26 cellular contexts compared by ENCODE assay signal in genomic region chr20:51249215-51249614, GRCh38.
DNase-seq lines count a peak whose midpoint lies in the region; ATAC-seq and TF ChIP-seq lines count a peak whose summit lies in the region.
"Had no signal": no experiment of that assay in that cellular context is flagged by ENCODE, and none has a peak within 500 bp of the region (broad histone marks: within the 10 kb centered on the region; RNA-seq: fewer than 3 reads in every experiment).

No MANE protein-coding gene starts in this region.

- no peak overlapping the region for H3K9ac ChIP-seq in endodermal cell (ENCODE audit: extremely low read depth, low read length, poor library complexity, severe bottlenecking)
- H3K9ac ChIP-seq: SK-N-SH had no signal

- BruUV-seq in OCI-LY7 (replicated peaks; lab: Mats Ljungman, UMichigan): no TSS peak

- intact Hi-C loops in cardiac septum (cut with DNase I) (no loop called here), Right ventricle myocardium superior (cut with DNase I) (no loop called here), OCI-LY7 (cut with micrococcal nuclease; ENCODE audit: unreplicated experiment) (no loop called here)

- H3K4me3 ChIP-seq in endodermal cell (ENCODE audit: low read length) (no peak overlapping the region), OCI-LY7 (ENCODE audit: low read depth, low read length, poor library complexity, severe bottlenecking) (no peak overlapping the region)
- H3K4me3 ChIP-seq: GM23338, HAP-1 had no signal

- H4K20me1 ChIP-seq in OCI-LY7 (ENCODE audit: insufficient read depth, low read length): no peaks in the 10 kb centered on the region

- no peak overlapping the region for H3K4me3 Mint-ChIP-seq in endodermal cell
- H3K4me3 Mint-ChIP-seq: CD8-positive, alpha-beta T cell; GM23338 had no signal

- H3K27ac ChIP-seq in endodermal cell (ENCODE audit: low read depth, low read length) (no peak overlapping the region), OCI-LY7 (ENCODE audit: low read depth, low read length, poor library complexity, severe bottlenecking) (no peak overlapping the region)
- H3K27ac ChIP-seq: 22Rv1 had no signal

- DNase-seq in cardiac septum (ENCODE audit: low spot score): peak; percentile 35
- DNase-seq in Right ventricle myocardium superior: no peak
- peak; percentile 54 for DNase-seq in endodermal cell
- peak; percentile 22 for DNase-seq in pons (ENCODE audit: low spot score)
- DNase-seq in NCI-H526 (lab: John Stamatoyannopoulos, UW): no peak
- no peak for DNase-seq in OCI-LY7 (ENCODE audit: low spot score)
- DNase-seq in NCI-H2029 (lab: John Stamatoyannopoulos, UW): no peak
- DNase-seq: ACHN; C1 segment of cervical spinal cord; CD8-positive, alpha-beta T cell; DND-41; GDM1; Karpas-422; MV-4-11; NCI-H1105 treated with DMSO at 0.1 percent for 48 hours; NCI-H2081 treated with DMSO at 0.1 percent for 48 hours; NCI-H2171 treated with DMSO at 0.1 percent for 48 hours; NCI-H526 treated with DMSO at 0.1 percent for 48 hours; PC-3; RPMI8226; SIG-M5; SK-N-SH had no signal

- peaks cover 33% of the 10 kb centered on the region for H3K4me1 Mint-ChIP-seq in endodermal cell

- POLR2A ChIA-PET in OCI-LY7 (lab: Charles Lee): no interaction called here

- H3K79me2 ChIP-seq in OCI-LY7 (ENCODE audit: insufficient read depth, low read depth, low read length): no peaks in the 10 kb centered on the region

- no peak overlapping the region for H3K4me2 ChIP-seq in OCI-LY7 (ENCODE audit: low read length)
- H3K4me2 ChIP-seq: GM23338, SK-N-SH had no signal

- TF ChIP-seq CTCF in endodermal cell (conservative IDR thresholded peaks at IDR 0.05) (no peak), OCI-LY7 (conservative IDR thresholded peaks at IDR 0.05; ENCODE audit: low read length) (no peak)

- peaks cover 34% of the 10 kb centered on the region for H3K9me3 Mint-ChIP-seq in endodermal cell
- H3K9me3 Mint-ChIP-seq: CD8-positive, alpha-beta T cell had no signal

- H2AFZ ChIP-seq in OCI-LY7 (ENCODE audit: low read length): no peak overlapping the region
- H2AFZ ChIP-seq: GM23338 had no signal

- CTCF ChIA-PET in OCI-LY7 (lab: Charles Lee; ENCODE audit: unreplicated experiment): no interaction called here

- peaks cover 20% of the 10 kb centered on the region for H3K4me1 ChIP-seq in endodermal cell (ENCODE audit: control insufficient read depth, insufficient read depth, low read length)
- no peaks in the 10 kb centered on the region for H3K4me1 ChIP-seq in OCI-LY7 (ENCODE audit: insufficient read depth, low read length, poor library complexity, severe bottlenecking)
- H3K4me1 ChIP-seq: HAP-1 had no signal

- WGBS in endodermal cell (ENCODE audit: insufficient coverage in 1 of 2, insufficient read length in 1 of 2), 2 experiments: 80 to 86% methylated on average over 1 to 4 of the region's 4 CpGs

- H3K9me3 ChIP-seq in endodermal cell (ENCODE audit: control insufficient read depth, low read length) (peaks cover 45% of the 10 kb centered on the region), OCI-LY7 (ENCODE audit: low read length) (no peaks in the 10 kb centered on the region)
- H3K9me3 ChIP-seq: HAP-1, SK-N-SH had no signal

- H3K27ac Mint-ChIP-seq in endodermal cell: peak overlapping the region; percentile 27
- H3K27ac Mint-ChIP-seq: CD8-positive, alpha-beta T cell; GM23338 had no signal

- peaks cover 12% of the 10 kb centered on the region for H3K27me3 Mint-ChIP-seq in endodermal cell (ENCODE audit: insufficient read depth)

- peaks cover 10% of the 10 kb centered on the region for H3K36me3 Mint-ChIP-seq in endodermal cell (ENCODE audit: low read depth)
- H3K36me3 Mint-ChIP-seq: CD8-positive, alpha-beta T cell had no signal

- no peaks in the 10 kb centered on the region for H3K9me2 ChIP-seq in OCI-LY7 (ENCODE audit: insufficient read depth, low read length)
- H3K9me2 ChIP-seq: SK-N-SH had no signal

- H3K27me3 ChIP-seq in endodermal cell (ENCODE audit: control insufficient read depth, insufficient read depth, low read length, poor library complexity, severe bottlenecking): no peaks in the 10 kb centered on the region

- ATAC-seq in Right ventricle myocardium superior (ENCODE audit: poor library complexity) (no peak), HG03175 (IDR thresholded peaks at IDR 0.05; ENCODE audit: unreplicated experiment) (no peak)
- ATAC-seq: CD8-positive, alpha-beta T cell; GM23338; PC-3 had no signal

- H3K36me3 ChIP-seq in endodermal cell (ENCODE audit: control insufficient read depth, insufficient read depth, low read length) (no peaks in the 10 kb centered on the region), OCI-LY7 (ENCODE audit: insufficient read depth, low read length) (no peaks in the 10 kb centered on the region)
- H3K36me3 ChIP-seq: HAP-1 had no signal

Comparison
In these comparisons a context has a peak if more than half of its experiments do, and no peak if none do; other contexts are left out.
1. DNase-seq: peak in cardiac septum (single experiment), endodermal cell (single experiment) and pons (single experiment); none in Right ventricle myocardium superior (single experiment), NCI-H526 (0 of 2), OCI-LY7 (single experiment) and NCI-H2029 (single experiment).